ENCODE assay signal across 9 cellular contexts in the genomic region with DNA sequence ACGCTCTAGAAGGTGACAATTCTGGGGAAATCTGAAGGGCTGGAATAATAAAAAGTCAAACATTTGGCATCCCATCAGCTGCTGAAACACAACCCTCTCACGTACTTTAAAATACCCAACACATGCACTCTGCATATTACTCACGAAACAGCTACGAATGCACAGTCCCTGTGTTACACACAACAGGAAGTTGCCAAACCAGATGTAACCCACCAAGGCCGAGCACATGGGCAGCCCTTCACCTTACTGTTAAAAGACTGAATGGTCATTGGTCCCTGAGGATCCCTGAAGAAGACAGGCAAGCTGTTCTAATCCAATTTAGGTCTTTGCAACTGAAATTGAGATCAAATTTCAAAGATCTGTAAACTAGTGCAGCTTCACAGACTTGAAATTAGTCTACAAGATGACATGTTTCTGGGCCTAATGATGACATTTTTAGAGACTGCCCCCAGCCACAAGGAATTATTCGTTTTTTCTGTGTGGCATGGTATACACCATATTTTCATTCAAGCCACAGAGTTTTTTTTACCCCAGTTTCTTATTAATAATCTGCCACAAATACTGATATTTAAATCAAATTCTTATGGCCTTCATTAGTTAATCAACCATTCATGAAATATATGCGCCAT. TPM values are rescaled to one million over a fixed set of nuclear protein-coding genes. Genes with fewer than 3 reads are reported as not detected.
DNase-seq lines count a peak whose midpoint lies in the region; ATAC-seq and TF ChIP-seq lines count a peak whose summit lies in the region.
"Had no signal": no experiment of that assay in that cellular context is flagged by ENCODE, and none has a peak within 500 bp of the region (broad histone marks: within the 10 kb centered on the region; RNA-seq: fewer than 3 reads in every experiment).

No MANE protein-coding gene starts in this region.

- H3K4me3 ChIP-seq in gastrocnemius medialis: peak overlapping the region; percentile 37 to 47 (median 42)

- in situ Hi-C loops in GM13976 (cut with MboI; ENCODE audit: low sequenced_read_pairs, unreplicated experiment): no loop called here
- in situ Hi-C loops in gastrocnemius medialis (cut with MboI; ENCODE audit: low sequenced_read_pairs in 4 of 4): no loop called here

- peaks cover 28 to 38% of the 10 kb centered on the region in 2 donors for H3K4me1 ChIP-seq in gastrocnemius medialis

- no peaks in the 10 kb centered on the region for H3K36me3 ChIP-seq in gastrocnemius medialis

- peak; percentile 71 for ATAC-seq in GM21528 (IDR thresholded peaks at IDR 0.05; ENCODE audit: low FRiP score, unreplicated experiment)
- peak; percentile 65 to 73 for ATAC-seq in gastrocnemius medialis
- ATAC-seq in left colon: no peak

- H3K27ac Mint-ChIP-seq in IgD-negative memory B cell (peak overlapping the region; percentile 87 to 96 (median 96)), chondrocyte (ENCODE audit: unreplicated experiment) (no peak overlapping the region)
- peak overlapping the region; percentile 79 for H3K27ac Mint-ChIP-seq in activated naive CD4-positive, alpha-beta T cell treated with anti-CD3 and anti-CD28 coated beads, Interleukin-2, amount 50 U/mL, for 24 hours

- H3K9me3 Mint-ChIP-seq in IgD-negative memory B cell (peaks cover 3 to 14% (median 6%) of the 10 kb centered on the region in 3 donors), chondrocyte (ENCODE audit: low read depth) (peaks cover 4% of the 10 kb centered on the region)
- H3K9me3 Mint-ChIP-seq in activated naive CD4-positive, alpha-beta T cell treated with anti-CD3 and anti-CD28 coated beads, Interleukin-2, amount 50 U/mL, for 24 hours: no peaks in the 10 kb centered on the region

- DNase-seq in GM13976 (ENCODE audit: low spot score) (peak; percentile 57), gastrocnemius medialis (peak; percentile 42 to 66), chondrocyte (ENCODE audit: low spot score) (no peak), left colon (no peak)
- no peak for DNase-seq in activated effector memory CD4-positive, alpha-beta T cell treated with Interleukin-2 at 50 U/mL for 16 hours

- H3K27ac ChIP-seq in gastrocnemius medialis: peak overlapping the region; percentile 89 to 100 (median 94)
- H3K27ac ChIP-seq: VCaP had no signal

- no peaks in the 10 kb centered on the region for H3K9me3 ChIP-seq in gastrocnemius medialis

- TF ChIP-seq CTCF in GM13976 (IDR thresholded peaks at IDR 0.05; ENCODE audit: borderline replicate concordance, control extremely low read depth, extremely low read depth, insufficient read depth, missing control alignments) (no peak), gastrocnemius medialis (IDR thresholded peaks at IDR 0.05 in 4 of 5, conservative IDR thresholded peaks at IDR 0.05 in 1 of 5) (no peak), chondrocyte (IDR thresholded peaks at IDR 0.05) (no peak)

- TF ChIP-seq POLR2A in gastrocnemius medialis (IDR thresholded peaks at IDR 0.05): peak in 1 of 2 donors; percentile 25

- intact Hi-C loops in gastrocnemius medialis (cut with DNase I; ENCODE audit: low total_unique reads) (loop anchor here (1.0 kb wide), 2 partner anchors 25 to 49 kb away; partner anchors contain the start of gene IER5), left colon (cut with DNase I, micrococcal nuclease) (no loop called here)

- H3K4me1 Mint-ChIP-seq in IgD-negative memory B cell (peaks cover 22 to 25% (median 24%) of the 10 kb centered on the region in 3 donors), chondrocyte (ENCODE audit: low read depth) (no peaks in the 10 kb centered on the region)
- H3K4me1 Mint-ChIP-seq in activated naive CD4-positive, alpha-beta T cell treated with anti-CD3 and anti-CD28 coated beads, Interleukin-2, amount 50 U/mL, for 24 hours: peaks cover 22% of the 10 kb centered on the region

- H3K27me3 Mint-ChIP-seq in IgD-negative memory B cell (no peaks in the 10 kb centered on the region), chondrocyte (ENCODE audit: low read depth) (no peaks in the 10 kb centered on the region)
- H3K27me3 Mint-ChIP-seq in activated naive CD4-positive, alpha-beta T cell treated with anti-CD3 and anti-CD28 coated beads, Interleukin-2, amount 50 U/mL, for 24 hours: no peaks in the 10 kb centered on the region

- H3K4me3 Mint-ChIP-seq in IgD-negative memory B cell: peak overlapping the region; percentile 70 to 93 (median 84)
- H3K4me3 Mint-ChIP-seq in activated naive CD4-positive, alpha-beta T cell treated with anti-CD3 and anti-CD28 coated beads, Interleukin-2, amount 50 U/mL, for 24 hours: peak overlapping the region; percentile 75
- H3K4me3 Mint-ChIP-seq in chondrocyte (ENCODE audit: unreplicated experiment): no peak overlapping the region

- H3K36me3 Mint-ChIP-seq in IgD-negative memory B cell (peaks cover 14% of the 10 kb centered on the region), chondrocyte (ENCODE audit: low read depth) (peaks cover 3% of the 10 kb centered on the region)
- peaks cover 23% of the 10 kb centered on the region for H3K36me3 Mint-ChIP-seq in activated naive CD4-positive, alpha-beta T cell treated with anti-CD3 and anti-CD28 coated beads, Interleukin-2, amount 50 U/mL, for 24 hours

- H3K27me3 ChIP-seq in gastrocnemius medialis: no peaks in the 10 kb centered on the region

RNA-seq across cellular contexts. Expression of gene IER5, which starts 25.6 kb away (rescaled TPM):
- 31.0 TPM for polyA plus RNA-seq in IgD-negative memory B cell
- 10 to 100 TPM; 18.7 to 39.8 (median 26.1) TPM for total RNA-seq in gastrocnemius medialis
- 15.6 to 23.6 TPM (median 16.6 TPM) in 3 replicates for total RNA-seq in chondrocyte
- total RNA-seq in left colon: 10 to 100 TPM; 13.8 to 19.8 TPM

RNA-seq across cellular contexts. Expression of gene MR1, which starts 29.1 kb away (rescaled TPM):
- 28.3 TPM for polyA plus RNA-seq in IgD-negative memory B cell
- 1 to 10 TPM; 1.6 to 3.5 (median 3.0) TPM for total RNA-seq in gastrocnemius medialis
- 2.7 to 3.9 TPM (median 3.8 TPM) in 3 replicates for total RNA-seq in chondrocyte
- total RNA-seq in left colon: 1 to 10 TPM; 5.3 to 7.5 TPM

RNA-seq across cellular contexts. Expression of gene STX6, which starts 40.2 kb away (rescaled TPM):
- 7.1 TPM for polyA plus RNA-seq in IgD-negative memory B cell
- total RNA-seq in gastrocnemius medialis (1 to 10 TPM; 5.1 to 9.3 (median 6.5) TPM), chondrocyte (18.7 to 19.2 TPM (median 19.1 TPM) in 3 replicates), left colon (10 to 100 TPM; 16.8 to 18.2 TPM)

Comparison
In these comparisons a context has a peak if more than half of its experiments do, and no peak if none do; other contexts are left out.
1. DNase-seq: peak in GM13976 (single experiment) and gastrocnemius medialis (2 of 2); none in chondrocyte (single experiment), left colon (0 of 2) and activated effector memory CD4-positive, alpha-beta T cell treated with Interleukin-2 at 50 U/mL for 16 hours (single experiment).